1 cellular context compared by ENCODE assay signal in the genomic region with DNA sequence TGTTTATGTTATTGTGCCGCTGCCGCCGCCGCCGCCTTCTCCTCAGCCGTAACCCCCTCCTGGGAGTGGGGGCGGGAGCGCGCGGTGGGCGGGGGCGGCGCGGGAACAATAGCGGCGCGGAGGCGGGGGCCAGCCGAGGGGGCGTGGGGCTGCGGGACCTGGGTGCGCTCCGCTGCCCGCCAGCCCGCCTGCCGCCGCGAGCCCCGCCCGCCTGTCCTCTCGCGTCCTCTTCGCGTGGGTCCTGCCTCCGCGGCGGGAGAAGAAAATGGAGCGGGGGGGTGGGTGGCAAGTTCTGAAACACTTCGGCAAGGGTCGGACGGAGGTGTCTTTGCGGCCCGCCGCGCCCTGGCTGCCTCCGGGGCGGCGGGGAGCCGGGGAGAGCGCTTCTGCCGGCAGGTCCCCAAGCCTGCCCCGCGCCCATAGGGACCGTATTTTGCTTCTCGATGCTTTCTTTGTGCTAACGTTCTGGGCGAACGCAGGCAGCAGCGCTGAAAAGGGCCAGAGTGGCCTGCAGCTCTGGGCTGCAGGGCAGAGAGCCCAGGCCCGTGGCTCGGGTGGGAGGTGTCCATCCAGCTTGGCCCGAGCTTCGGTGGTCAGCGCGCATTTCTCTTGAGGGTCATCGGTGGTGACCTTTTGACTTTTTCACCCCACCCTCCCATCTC.
TF ChIP-seq lines count a peak whose summit lies in the region.

No MANE protein-coding gene starts in this region.

TF ChIP-seq in GM23338, 12 proteins besides CTCF, POLR2A, EP300 and RAD21 (continued from another document):
- TF ChIP-seq EZH2 (IDR thresholded peaks at IDR 0.05; ENCODE audit: low read depth, unreplicated experiment) (no peak), REST (IDR thresholded peaks at IDR 0.05; ENCODE audit: unreplicated experiment) (no peak), ZNF331 (CRISPR knock-in tag; IDR thresholded peaks at IDR 0.05; ENCODE audit: low read depth) (no peak), CREB1 (CRISPR knock-in tag; IDR thresholded peaks at IDR 0.05; ENCODE audit: low read depth) (no peak), STAT1 (IDR thresholded peaks at IDR 0.05; ENCODE audit: unreplicated experiment) (no peak)
- TF ChIP-seq, protein P1, sequence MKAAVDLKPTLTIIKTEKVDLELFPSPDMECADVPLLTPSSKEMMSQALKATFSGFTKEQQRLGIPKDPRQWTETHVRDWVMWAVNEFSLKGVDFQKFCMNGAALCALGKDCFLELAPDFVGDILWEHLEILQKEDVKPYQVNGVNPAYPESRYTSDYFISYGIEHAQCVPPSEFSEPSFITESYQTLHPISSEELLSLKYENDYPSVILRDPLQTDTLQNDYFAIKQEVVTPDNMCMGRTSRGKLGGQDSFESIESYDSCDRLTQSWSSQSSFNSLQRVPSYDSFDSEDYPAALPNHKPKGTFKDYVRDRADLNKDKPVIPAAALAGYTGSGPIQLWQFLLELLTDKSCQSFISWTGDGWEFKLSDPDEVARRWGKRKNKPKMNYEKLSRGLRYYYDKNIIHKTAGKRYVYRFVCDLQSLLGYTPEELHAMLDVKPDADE (IDR thresholded peaks at IDR 0.05) = no peak
